ENCODE assay signal across 11 cellular contexts in genomic region chr20:25254986-25255680, GRCh38. TPM values are rescaled to one million over a fixed set of nuclear protein-coding genes. Genes with fewer than 3 reads are reported as not detected.
DNase-seq lines count a peak whose midpoint lies in the region; ATAC-seq, FAIRE-seq and TF ChIP-seq lines count a peak whose summit lies in the region.
"Had no signal": no experiment of that assay in that cellular context is flagged by ENCODE, and none has a peak within 500 bp of the region (broad histone marks: within the 10 kb centered on the region; RNA-seq: fewer than 3 reads in every experiment).

No MANE protein-coding gene starts in this region.

- DNase-seq in D721Med (ENCODE audit: insufficient read length, low spot score) (peak; percentile 55), astrocyte (ENCODE audit: low read depth) (no peak), hypothalamus (lab: John Stamatoyannopoulos, UW) (peak in 29 of 51 donors; percentile 23 to 81 (median 49)), renal cortical epithelial cell (ENCODE audit: low read depth) (peak; percentile 82), HuH-7 (ENCODE audit: low spot score) (no peak)
- no peak for DNase-seq in activated CD4-positive, alpha-beta T cell treated with anti-CD3 and anti-CD28 coated beads, Interleukin-2, amount 50 U/mL, for 4 hours
- DNase-seq: activated B cell treated with CpG ODN at 0.5 μM for 24 hours, NCI-H2107 had no signal

- H3K9me3 ChIP-seq in astrocyte (ENCODE audit: insufficient read depth, low read depth, low read length), result no peaks in the 10 kb centered on the region

- TF ChIP-seq CTCF in D721Med (IDR thresholded peaks at IDR 0.05; ENCODE audit: insufficient read depth, missing control alignments), result no peak
- no peak for TF ChIP-seq CTCF in astrocyte (IDR thresholded peaks at IDR 0.05; ENCODE audit: insufficient read depth, low read depth, low read length)

- H3K9me3 Mint-ChIP-seq in astrocyte (ENCODE audit: unreplicated experiment), result peaks cover 4% of the 10 kb centered on the region
- H3K9me3 Mint-ChIP-seq: activated B cell treated with CpG ODN at 0.5 μM for 24 hours, memory B cell had no signal

- H3K27me3 ChIP-seq in astrocyte (ENCODE audit: insufficient read depth, low read length), result no peaks in the 10 kb centered on the region

- no peak overlapping the region for H3K4me3 Mint-ChIP-seq in astrocyte (ENCODE audit: unreplicated experiment)
- H3K4me3 Mint-ChIP-seq: activated B cell treated with CpG ODN at 0.5 μM for 24 hours, memory B cell had no signal

- H3K27ac ChIP-seq in astrocyte (ENCODE audit: low read depth, low read length), result no peak overlapping the region

- peaks cover 8% of the 10 kb centered on the region for H3K36me3 ChIP-seq in astrocyte (ENCODE audit: insufficient read depth, low read length)

- ATAC-seq in HG03159 (IDR thresholded peaks at IDR 0.05; ENCODE audit: unreplicated experiment) (no peak), GM21447 (IDR thresholded peaks at IDR 0.05; ENCODE audit: unreplicated experiment) (no peak)

- H4K20me1 ChIP-seq in astrocyte (ENCODE audit: insufficient read depth, low read length), result peaks cover 97% of the 10 kb centered on the region

- no peaks in the 10 kb centered on the region for H3K27me3 Mint-ChIP-seq in astrocyte (ENCODE audit: low read depth, unreplicated experiment)
- H3K27me3 Mint-ChIP-seq: activated B cell treated with CpG ODN at 0.5 μM for 24 hours, memory B cell had no signal

- H3K4me2 ChIP-seq in astrocyte (ENCODE audit: low read length), result no peak overlapping the region

- H3K4me1 Mint-ChIP-seq in astrocyte (ENCODE audit: low read depth, unreplicated experiment), result peaks cover 46% of the 10 kb centered on the region
- H3K4me1 Mint-ChIP-seq: activated B cell treated with CpG ODN at 0.5 μM for 24 hours had no signal

- peaks cover 28% of the 10 kb centered on the region for H3K4me1 ChIP-seq in astrocyte (ENCODE audit: insufficient read depth, low read length)

- H3K9ac ChIP-seq in astrocyte (ENCODE audit: low read length), result no peak overlapping the region

- no peak overlapping the region for H2AFZ ChIP-seq in astrocyte (ENCODE audit: low read depth, low read length)

- FAIRE-seq in D721Med (lab: Jason Lieb, UNC), result no peak
- no peak for FAIRE-seq in astrocyte (lab: Jason Lieb, UNC)

- peaks cover 11% of the 10 kb centered on the region for H3K36me3 Mint-ChIP-seq in astrocyte (ENCODE audit: low read depth, unreplicated experiment)

- H3K79me2 ChIP-seq in astrocyte (ENCODE audit: insufficient read depth, low read length), result peaks cover 100% of the 10 kb centered on the region

- no peak overlapping the region for H3K4me3 ChIP-seq in astrocyte (ENCODE audit: insufficient read depth, low read depth, low read length)

- H3K27ac Mint-ChIP-seq in astrocyte (ENCODE audit: unreplicated experiment), result peak overlapping the region; percentile 10
- H3K27ac Mint-ChIP-seq: activated B cell treated with CpG ODN at 0.5 μM for 24 hours, memory B cell had no signal

RNA-seq across cellular contexts. Expression of gene PYGB, which starts 7.2 kb away (rescaled TPM):
- total RNA-seq in astrocyte (199 and 206 TPM in 2 replicates), renal cortical epithelial cell (129 and 155 TPM in 2 replicates)

RNA-seq across cellular contexts. Expression of gene ENTPD6, which starts 59.6 kb away (rescaled TPM):
- 50.7 and 57.8 TPM in 2 replicates for total RNA-seq in astrocyte
- total RNA-seq in renal cortical epithelial cell, result 62.1 and 86.3 TPM in 2 replicates

Comparison
In these comparisons a context has a peak if more than half of its experiments do, and no peak if none do; other contexts are left out.
1. DNase-seq: peak in D721Med (single experiment), hypothalamus (29 of 51) and renal cortical epithelial cell (single experiment); none in astrocyte (single experiment), HuH-7 (single experiment) and activated CD4-positive, alpha-beta T cell treated with anti-CD3 and anti-CD28 coated beads, Interleukin-2, amount 50 U/mL, for 4 hours (0 of 2).